8 cellular contexts compared by ENCODE assay signal in genomic region chr6:139376604-139377218, GRCh38. TPM values are rescaled to one million over a fixed set of nuclear protein-coding genes. Genes with fewer than 3 reads are reported as not detected.
DNase-seq lines count a peak whose midpoint lies in the region; ATAC-seq and TF ChIP-seq lines count a peak whose summit lies in the region.

No MANE protein-coding gene starts in this region.

- H3K4me1 ChIP-seq in RWPE2 (ENCODE audit: insufficient read depth, poor library complexity, severe bottlenecking) = peaks cover 30% of the 10 kb centered on the region

- peak overlapping the region; percentile 89 for H3K27ac ChIP-seq in RWPE2 (ENCODE audit: poor library complexity, severe bottlenecking)

- H3K36me3 ChIP-seq in H7 (replicated peaks; ENCODE audit: control insufficient read depth, insufficient read depth, low read length) = no peaks in the 10 kb centered on the region; the same call in 1 of the 2 replicates
- H3K36me3 ChIP-seq in RWPE2 (ENCODE audit: low read depth) = peaks cover 9% of the 10 kb centered on the region

- H3K9me3 ChIP-seq in RWPE2 (ENCODE audit: severe bottlenecking) = no peaks in the 10 kb centered on the region

- DNase-seq in H7 (peak; percentile 20), RWPE2 (ENCODE audit: low spot score) (no peak), fibroblast of the aortic adventitia (ENCODE audit: low read depth) (peak; percentile 79), renal cortical epithelial cell (ENCODE audit: low read depth) (peak; percentile 97), Ammon's horn (ENCODE audit: low spot score) (no peak), NCI-H2227 treated with DMSO at 0.1 percent for 48 hours (lab: John Stamatoyannopoulos, UW) (no peak)
- no peak for DNase-seq in central memory CD4-positive, alpha-beta T cell

- peak; percentile 27 for TF ChIP-seq CTCF in RWPE2 (IDR thresholded peaks at IDR 0.05; ENCODE audit: poor library complexity, severe bottlenecking)
- TF ChIP-seq CTCF in fibroblast of the aortic adventitia (IDR thresholded peaks at IDR 0.05; ENCODE audit: insufficient read depth, low read length) = peak; percentile 26

- H3K27me3 ChIP-seq in H7 (ENCODE audit: control insufficient read depth, insufficient read depth, low read length) (no peaks in the 10 kb centered on the region), RWPE2 (ENCODE audit: insufficient read depth, poor library complexity, severe bottlenecking) (no peaks in the 10 kb centered on the region)

- H3K4me3 ChIP-seq in H7 (ENCODE audit: insufficient read depth, low read depth, low read length) (no peak overlapping the region), RWPE2 (ENCODE audit: severe bottlenecking) (peak overlapping the region; percentile 63), fibroblast of the aortic adventitia (ENCODE audit: low read depth, low read length) (peak overlapping the region; percentile 82)

- ATAC-seq in RWPE2 (ENCODE audit: low read depth) (no peak), GM18498 (IDR thresholded peaks at IDR 0.05; ENCODE audit: unreplicated experiment) (no peak)

RNA-seq across cellular contexts. Expression of gene CITED2, which starts 2.3 kb away (rescaled TPM):
- total RNA-seq in H7 (2014; rRNA removed; shearing (Covaris generic)) = 42.5 and 44.9 TPM in 2 replicates
- 44.6 and 126 TPM in 2 replicates for total RNA-seq in fibroblast of the aortic adventitia (ENCODE audit: low replicate concordance)
- total RNA-seq in renal cortical epithelial cell = 55.7 and 151 TPM in 2 replicates

Comparison
In these comparisons a context has a peak if more than half of its experiments do, and no peak if none do; other contexts are left out.
1. DNase-seq: peak in H7 (single experiment), fibroblast of the aortic adventitia (single experiment) and renal cortical epithelial cell (single experiment); none in RWPE2 (single experiment), Ammon's horn (single experiment), central memory CD4-positive, alpha-beta T cell (single experiment) and NCI-H2227 treated with DMSO at 0.1 percent for 48 hours (single experiment).